ENCODE assay signal across 18 cellular contexts in genomic region chr10:29976134-29976533, GRCh38.
DNase-seq lines count a peak whose midpoint lies in the region; ATAC-seq and TF ChIP-seq lines count a peak whose summit lies in the region.
"Had no signal": no experiment of that assay in that cellular context is flagged by ENCODE, and none has a peak within 500 bp of the region (broad histone marks: within the 10 kb centered on the region; RNA-seq: fewer than 3 reads in every experiment).

No MANE protein-coding gene starts in this region.

- no peak overlapping the region for H3K27ac Mint-ChIP-seq in stimulated activated effector memory CD8-positive, alpha-beta T cell treated with anti-CD3 and anti-CD28 coated beads, Interleukin-12 subunit alpha, Interleukin-12 subunit beta, amount 100 ng/mL, for 72 hours
- H3K27ac Mint-ChIP-seq: CD14-positive monocyte, HFFc6 had no signal

- no peaks in the 10 kb centered on the region for H3K9me3 ChIP-seq in ascending aorta

- DNase-seq in left ventricle myocardium superior (no peak), Right ventricle myocardium inferior (ENCODE audit: missing footprints) (no peak), ascending aorta (ENCODE audit: low spot score in 2 of 2) (peak in 1 of 2 donors; percentile 63), NCI-H446 treated with DMSO at 0.1 percent for 48 hours (lab: John Stamatoyannopoulos, UW) (no peak), SW480 (ENCODE audit: low spot score) (no peak), H7 (no peak)
- DNase-seq in stimulated activated effector memory CD8-positive, alpha-beta T cell treated with anti-CD3 and anti-CD28 coated beads, Interleukin-12 subunit alpha, Interleukin-12 subunit beta, amount 100 ng/mL, for 72 hours (ENCODE audit: low spot score in 2 of 2) = no peak
- DNase-seq: 8988T; CD4-positive, alpha-beta memory T cell; DMS153; DMS79; GDM1; GM23248; HFFc6 had no signal

- peak overlapping the region; percentile 70 to 84 for H3K27ac ChIP-seq in ascending aorta
- H3K27ac ChIP-seq: BLaER1, GM23248, HL-60 had no signal

- H3K36me3 ChIP-seq in ascending aorta = no peaks in the 10 kb centered on the region
- H3K36me3 ChIP-seq in H7 (replicated peaks; ENCODE audit: control insufficient read depth, insufficient read depth, low read length) = no peaks in the 10 kb centered on the region
- H3K36me3 ChIP-seq: BLaER1 had no signal

- H3K4me3 Mint-ChIP-seq in stimulated activated effector memory CD8-positive, alpha-beta T cell treated with anti-CD3 and anti-CD28 coated beads, Interleukin-12 subunit alpha, Interleukin-12 subunit beta, amount 100 ng/mL, for 72 hours = no peak overlapping the region
- H3K4me3 Mint-ChIP-seq: CD14-positive monocyte; CD4-positive, alpha-beta memory T cell; HFFc6 had no signal

- H3K36me3 Mint-ChIP-seq in stimulated activated effector memory CD8-positive, alpha-beta T cell treated with anti-CD3 and anti-CD28 coated beads, Interleukin-12 subunit alpha, Interleukin-12 subunit beta, amount 100 ng/mL, for 72 hours = no peaks in the 10 kb centered on the region
- H3K36me3 Mint-ChIP-seq: CD14-positive monocyte; CD4-positive, alpha-beta memory T cell had no signal

- H3K4me1 ChIP-seq in ascending aorta = peaks cover 10 to 18% of the 10 kb centered on the region in 2 donors

- no peak for TF ChIP-seq CTCF in ascending aorta (IDR thresholded peaks at IDR 0.05)

- intact Hi-C loops in left ventricle myocardium superior (cut with micrococcal nuclease) = no loop called here
- intact Hi-C loops in Right ventricle myocardium inferior (cut with DNase I) = no loop called here
- intact Hi-C loops in ascending aorta (cut with DNase I) = no loop called here

- H3K27me3 ChIP-seq in ascending aorta = no peaks in the 10 kb centered on the region
- H3K27me3 ChIP-seq in H7 (ENCODE audit: control insufficient read depth, insufficient read depth, low read length) = no peaks in the 10 kb centered on the region
- H3K27me3 ChIP-seq: BLaER1 had no signal

- no peaks in the 10 kb centered on the region for H3K4me1 Mint-ChIP-seq in stimulated activated effector memory CD8-positive, alpha-beta T cell treated with anti-CD3 and anti-CD28 coated beads, Interleukin-12 subunit alpha, Interleukin-12 subunit beta, amount 100 ng/mL, for 72 hours
- H3K4me1 Mint-ChIP-seq: CD14-positive monocyte; CD4-positive, alpha-beta memory T cell had no signal

- H3K4me3 ChIP-seq in ascending aorta = no peak overlapping the region
- H3K4me3 ChIP-seq in H7 (ENCODE audit: insufficient read depth, low read depth, low read length) = no peak overlapping the region
- H3K4me3 ChIP-seq: BLaER1, GM23248 had no signal

- peaks cover 5% of the 10 kb centered on the region for H3K9me3 Mint-ChIP-seq in stimulated activated effector memory CD8-positive, alpha-beta T cell treated with anti-CD3 and anti-CD28 coated beads, Interleukin-12 subunit alpha, Interleukin-12 subunit beta, amount 100 ng/mL, for 72 hours

- ATAC-seq in left ventricle myocardium superior (peak; percentile 14), Right ventricle myocardium inferior (no peak)
- peak; percentile 60 for ATAC-seq in stimulated activated effector memory CD8-positive, alpha-beta T cell treated with anti-CD3 and anti-CD28 coated beads, Interleukin-12 subunit alpha, Interleukin-12 subunit beta, amount 100 ng/mL, for 72 hours
- ATAC-seq: HCT116 had no signal
